ENCODE assay signal across 22 cellular contexts in the genomic region with DNA sequence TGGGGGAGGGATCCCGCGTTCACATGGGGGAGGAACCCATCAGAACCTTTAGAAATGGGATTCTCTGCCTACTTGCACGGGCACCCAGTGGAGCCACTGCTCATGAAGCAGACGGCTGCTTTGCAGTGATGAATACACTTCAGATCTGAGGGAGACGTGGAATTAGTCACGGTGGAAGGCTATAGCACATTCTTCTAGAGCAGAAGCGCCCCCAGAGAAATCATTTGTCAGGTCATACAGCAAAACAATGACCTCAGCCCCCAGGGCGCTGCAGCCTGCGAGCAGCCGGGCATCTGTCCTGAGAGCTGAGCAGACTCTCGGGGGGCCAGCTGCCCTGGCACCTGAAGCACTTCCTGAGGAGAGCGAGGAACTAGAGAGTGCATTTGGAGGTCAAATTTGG. TPM values are rescaled to one million over a fixed set of nuclear protein-coding genes. Genes with fewer than 3 reads are reported as not detected.
DNase-seq lines count a peak whose midpoint lies in the region; ATAC-seq, FAIRE-seq and TF ChIP-seq lines count a peak whose summit lies in the region.
"Had no signal": no experiment of that assay in that cellular context is flagged by ENCODE, and none has a peak within 500 bp of the region (broad histone marks: within the 10 kb centered on the region; RNA-seq: fewer than 3 reads in every experiment).

No MANE protein-coding gene starts in this region.

- 72 to 84% (median 79%) methylated on average over 10 to 12 of the region's 12 CpGs for WGBS in spleen, 5 donors
- WGBS in pancreas, 2 donors = 63 to 76% methylated on average over 12 of the region's 12 CpGs

- H3K27me3 ChIP-seq in SJCRH30 (no peaks in the 10 kb centered on the region), spleen (replicated peaks in 1 of 7) (no peaks in the 10 kb centered on the region), pancreas (no peaks in the 10 kb centered on the region)
- H3K27me3 ChIP-seq: transverse colon had no signal

- DNase-seq in DMS53 (lab: John Stamatoyannopoulos, UW) = peak; percentile 20
- DNase-seq in DMS53 treated with DMSO at 0.1 percent for 48 hours (lab: John Stamatoyannopoulos, UW; ENCODE audit: unreplicated experiment) = no peak
- peak; percentile 96 to 97 for DNase-seq in SJCRH30
- peak; percentile 25 for DNase-seq in glomerular visceral epithelial cell (ENCODE audit: extremely low spot score)
- DNase-seq in spleen = peak; percentile 40
- DNase-seq in T-helper 2 cell = no peak
- no peak for DNase-seq in pancreas
- DNase-seq in ACHN = no peak
- DNase-seq: 8988T; activated CD4-positive, alpha-beta T cell treated with anti-CD3 and anti-CD28 coated beads for 1 hour; activated CD8-positive, alpha-beta memory T cell treated with anti-CD3 and anti-CD28 coated beads, Interleukin-2, amount 50 U/mL, for 48 hours; hippocampal formation; KBM-7; left ventricle myocardium inferior; naive thymus-derived CD4-positive, alpha-beta T cell; NCI-H1417; NCI-H446 treated with DMSO at 0.1 percent for 48 hours; stimulated activated CD4-positive, alpha-beta T cell treated with anti-CD3 and anti-CD28 coated beads, Interleukin-4, amount 100 ng/mL, for 24 hours; transverse colon had no signal

- H3K4me3 ChIP-seq in SJCRH30 (peak overlapping the region; percentile 22), spleen (no peak overlapping the region), pancreas (no peak overlapping the region)
- H3K4me3 ChIP-seq: coronary artery, left ventricle myocardium inferior, transverse colon had no signal

- H3K36me3 ChIP-seq in SJCRH30 (no peaks in the 10 kb centered on the region), spleen (no peaks in the 10 kb centered on the region), pancreas (no peaks in the 10 kb centered on the region)
- H3K36me3 ChIP-seq: left ventricle myocardium inferior, transverse colon had no signal

- intact Hi-C loops in spleen (cut with DNase I; ENCODE audit: low total_unique reads) (no loop called here), pancreas (cut with DNase I) (no loop called here)

- H3K27ac ChIP-seq in SJCRH30 = peak overlapping the region; percentile 100
- no peak overlapping the region for H3K27ac ChIP-seq in spleen
- H3K27ac ChIP-seq in pancreas = no peak overlapping the region
- H3K27ac ChIP-seq: coronary artery, left ventricle myocardium inferior, transverse colon had no signal

- H3K9me3 ChIP-seq in SJCRH30 (replicated peaks) (no peaks in the 10 kb centered on the region), spleen (no peaks in the 10 kb centered on the region), pancreas (no peaks in the 10 kb centered on the region)
- H3K9me3 ChIP-seq: left ventricle myocardium inferior, transverse colon had no signal

- FAIRE-seq in pancreas (lab: Jason Lieb, UNC) = no peak
- FAIRE-seq: RCC 7860 had no signal

- TF ChIP-seq CTCF in spleen (IDR thresholded peaks at IDR 0.05 in 8 of 11, conservative IDR thresholded peaks at IDR 0.05 in 3 of 11) (no peak), pancreas (IDR thresholded peaks at IDR 0.05) (no peak)

- in situ Hi-C loops in ACHN (cut with HindIII; ENCODE audit: low pct_ligation_motif_present, low pct_unique_long_range_greater_than_20kb, low sequenced_read_pairs) = no loop called here

- ATAC-seq in pancreas = no peak
- ATAC-seq: naive thymus-derived CD4-positive, alpha-beta T cell; right cardiac atrium had no signal

- no peak for TF ChIP-seq POLR2A in spleen (IDR thresholded peaks at IDR 0.05)

- H3K4me1 ChIP-seq in SJCRH30 (peaks cover 53% of the 10 kb centered on the region), spleen (peaks cover 0 to 17% (median 0%) of the 10 kb centered on the region in 6 donors), pancreas (no peaks in the 10 kb centered on the region)
- H3K4me1 ChIP-seq: left ventricle myocardium inferior, transverse colon had no signal

RNA-seq across cellular contexts. Expression of gene TP53AIP1, which starts 12.7 kb away (rescaled TPM):
- 0.03 TPM in 1 of 2 replicates, not detected in the other for total RNA-seq in SJCRH30 (2014; rRNA removed; shearing (Covaris generic))
- total RNA-seq in spleen = under 1 TPM in 2 of 7 donors, not detected in 5; 0.11 to 0.14 TPM
- polyA plus RNA-seq in spleen = under 1 TPM in 2 of 3 donors, not detected in 1; 0.03 to 0.13 TPM
- under 1 TPM in 4 of 6 donors, not detected in 2; 0.12 to 0.19 (median 0.13) TPM for total RNA-seq in pancreas
- 1 to 10 TPM in 1 of 2 donors, under 1 TPM in 1; 0.70 to 1.0 TPM for polyA plus RNA-seq in pancreas
- total RNA-seq: left ventricle myocardium inferior; naive thymus-derived CD4-positive, alpha-beta T cell; right cardiac atrium had no signal
- polyA plus RNA-seq: naive thymus-derived CD4-positive, alpha-beta T cell had no signal

RNA-seq across cellular contexts. Expression of gene KCNJ5, which starts 38.8 kb away (rescaled TPM):
- total RNA-seq in SJCRH30 (2014; rRNA removed; shearing (Covaris generic)) = 3.1 and 3.2 TPM in 2 replicates
- 10 to 100 TPM in 6 of 7 donors, 1 to 10 TPM in 1; 4.8 to 45.4 (median 17.4) TPM for total RNA-seq in spleen
- polyA plus RNA-seq in spleen = 1 to 10 TPM in 1 of 3 donors, under 1 TPM in 2; 0.42 to 4.5 (median 0.74) TPM
- 10 to 100 TPM in 4 of 6 donors, 1 to 10 TPM in 2; 4.6 to 17.6 (median 12.0) TPM for total RNA-seq in pancreas
- 1 to 10 TPM; 1.1 to 2.8 TPM for polyA plus RNA-seq in pancreas
- polyA plus RNA-seq: naive thymus-derived CD4-positive, alpha-beta T cell had no signal

Comparison
In these comparisons a context has a peak if more than half of its experiments do, and no peak if none do; other contexts are left out.
1. DNase-seq: peak in DMS53 (single experiment), SJCRH30 (2 of 2), glomerular visceral epithelial cell (single experiment) and spleen (single experiment); none in DMS53 treated with DMSO at 0.1 percent for 48 hours (single experiment), T-helper 2 cell (0 of 5), pancreas (0 of 6) and ACHN (single experiment).